In genomic region chr10:70031215-70031614, GRCh38 we compare ENCODE assay signal across 9 cellular contexts. TPM values are rescaled to one million over a fixed set of nuclear protein-coding genes. Genes with fewer than 3 reads are reported as not detected.
"Had no signal": no experiment of that assay in that cellular context is flagged by ENCODE, and none has a peak within 500 bp of the region (broad histone marks: within the 10 kb centered on the region; RNA-seq: fewer than 3 reads in every experiment).

No MANE protein-coding gene starts in this region.

- ATAC-seq: HCT116 had no signal

- H3K4me1 ChIP-seq: HAP-1 had no signal

- H3K36me3 ChIP-seq: HAP-1 had no signal

- H2AFZ ChIP-seq: GM23248 had no signal

- H3K4me3 ChIP-seq: GM23248, HAP-1 had no signal

- H3K27ac ChIP-seq: GM23248 had no signal

- DNase-seq: GM23248, GOT3, H7, KG1 had no signal

- FAIRE-seq: HTR-8/SVneo had no signal

- H3K9ac ChIP-seq: GM23248 had no signal

RNA-seq across cellular contexts. Expression of gene MACROH2A2, which starts 21.4 kb away (rescaled TPM):
- total RNA-seq: HT-29 had no signal
- polyA plus RNA-seq: IgD-negative memory B cell had no signal
